In the genomic region with DNA sequence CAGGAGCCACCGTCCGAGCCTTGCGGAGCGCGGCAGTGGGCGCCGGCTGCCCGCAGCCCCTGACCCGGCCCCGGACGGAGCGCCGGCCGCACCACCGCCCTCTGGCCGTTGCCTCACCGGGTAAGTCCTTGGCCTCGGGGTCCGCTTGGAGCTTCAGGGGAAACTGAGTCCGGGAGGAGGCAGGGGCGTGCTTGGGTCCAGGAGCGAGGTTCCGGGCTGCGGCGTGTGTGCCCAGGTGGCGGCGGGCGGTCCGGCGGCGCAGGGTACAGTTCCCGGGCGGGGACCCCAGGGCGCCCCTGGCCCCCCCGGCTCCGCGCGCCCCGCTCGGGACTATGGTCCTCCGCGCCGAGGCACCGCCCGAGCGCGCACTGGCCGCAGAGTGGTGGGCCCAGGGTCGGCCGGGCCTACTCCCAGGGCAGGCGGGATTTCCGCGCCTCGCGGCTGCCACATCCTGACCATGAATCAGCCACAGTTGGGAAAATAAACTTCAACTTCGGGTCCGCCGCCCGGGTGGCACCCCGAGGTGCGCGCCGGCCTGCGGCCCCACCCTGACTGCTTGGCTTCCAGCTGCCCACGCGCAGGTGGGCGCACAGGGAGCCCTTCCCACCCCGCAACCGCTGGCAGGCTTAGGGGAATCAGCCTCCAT, we compare ENCODE assay signal across 8 cellular contexts. TPM values are rescaled to one million over a fixed set of nuclear protein-coding genes. Genes with fewer than 3 reads are reported as not detected.
DNase-seq lines count a peak whose midpoint lies in the region; FAIRE-seq lines count a peak whose summit lies in the region.

No MANE protein-coding gene starts in this region.

- FAIRE-seq in HTR-8/SVneo (lab: Jason Lieb, UNC): peak; percentile 51

- no peaks in the 10 kb centered on the region for H3K9me3 ChIP-seq in thymus (ENCODE audit: control insufficient read depth)

- peak overlapping the region; percentile 71 for H3K4me3 ChIP-seq in thymus (ENCODE audit: low read length)

- WGBS in thymus: under 1% methylated on average over 69 of the region's 69 CpGs

- peaks cover 33% of the 10 kb centered on the region for H3K4me1 ChIP-seq in thymus (ENCODE audit: control insufficient read depth, insufficient read depth, low read length)

- H3K27me3 ChIP-seq in thymus (ENCODE audit: control insufficient read depth, insufficient read depth): no peaks in the 10 kb centered on the region

- DNase-seq in CD1c-positive myeloid dendritic cell (ENCODE audit: extremely low spot score) (peak; percentile 28), HTR-8/SVneo (ENCODE audit: insufficient read length, low spot score) (no peak), astrocyte of the hippocampus (ENCODE audit: low read depth, low spot score) (peak; percentile 46), left kidney (ENCODE audit: low read depth, low spot score) (peak; percentile 50), foreskin melanocyte (no peak), HUDEP-2 (lab: John Stamatoyannopoulos, UW; ENCODE audit: unreplicated experiment in 76 of 76) (no peak), SHP77 (lab: John Stamatoyannopoulos, UW) (no peak)

- no peaks in the 10 kb centered on the region for H3K36me3 ChIP-seq in thymus (ENCODE audit: control insufficient read depth, insufficient read depth)

- peak overlapping the region; percentile 10 for H3K27ac ChIP-seq in thymus (ENCODE audit: low read depth)

RNA-seq across cellular contexts. Expression of a gene that starts 0.3 kb away (rescaled TPM):
- polyA plus RNA-seq in thymus: 57.9 TPM

RNA-seq across cellular contexts. Expression of a gene that starts 34.3 kb away (rescaled TPM):
- polyA plus RNA-seq in thymus: 4.0 TPM

Comparison
In these comparisons a context has a peak if more than half of its experiments do, and no peak if none do; other contexts are left out.
1. DNase-seq: peak in CD1c-positive myeloid dendritic cell (single experiment), astrocyte of the hippocampus (single experiment) and left kidney (single experiment); none in HTR-8/SVneo (single experiment), foreskin melanocyte (single experiment), HUDEP-2 (0 of 76) and SHP77 (0 of 2).